In genomic region chr17:68057531-68057952, GRCh38 we compare ENCODE assay signal across 8 cellular contexts. TPM values are rescaled to one million over a fixed set of nuclear protein-coding genes. Genes with fewer than 3 reads are reported as not detected.
A peak's percentile ranks its signal among the peaks of the same experiment; 100 is the strongest.
DNase-seq lines count a peak whose midpoint lies in the region; ATAC-seq and TF ChIP-seq lines count a peak whose summit lies in the region.

No MANE protein-coding gene starts in this region.

- no peak overlapping the region for H3K9ac ChIP-seq in mesendoderm (ENCODE audit: low read length)

- H3K9me3 Mint-ChIP-seq in activated naive CD8-positive, alpha-beta T cell treated with anti-CD3 and anti-CD28 coated beads for 36 hours: no peaks in the 10 kb centered on the region

- POLR2A ChIA-PET in Panc1 (lab: Charles Lee): no interaction called here

- no peak overlapping the region for H3K4ac ChIP-seq in mesendoderm (ENCODE audit: low read depth, low read length)

- no CpG with 5 or more reads among the region's 4 CpGs for WGBS in mesendoderm (ENCODE audit: extremely low coverage, insufficient coverage, low lambda C conversion rate)

- H3K56ac ChIP-seq in mesendoderm (ENCODE audit: low read length): no peak overlapping the region

- H2BK120ac ChIP-seq in mesendoderm (ENCODE audit: low read depth, low read length): no peak overlapping the region

- H2BK5ac ChIP-seq in mesendoderm (ENCODE audit: low read length): no peak overlapping the region

- peak; percentile 71 for ATAC-seq in Panc1

- H4K8ac ChIP-seq in mesendoderm (ENCODE audit: low read depth, low read length): no peak overlapping the region

- H3K18ac ChIP-seq in mesendoderm (ENCODE audit: low read length): no peak overlapping the region

- H3K36me3 Mint-ChIP-seq in activated naive CD8-positive, alpha-beta T cell treated with anti-CD3 and anti-CD28 coated beads for 36 hours: no peaks in the 10 kb centered on the region

- no peaks in the 10 kb centered on the region for H3K27me3 ChIP-seq in Panc1 (ENCODE audit: control insufficient read depth, insufficient read depth, low read length)
- no peaks in the 10 kb centered on the region for H3K27me3 ChIP-seq in mesendoderm (ENCODE audit: insufficient read depth, low read length, poor library complexity)

- no peak overlapping the region for H4K5ac ChIP-seq in mesendoderm (ENCODE audit: low read length)

- H3K4me1 Mint-ChIP-seq in activated naive CD8-positive, alpha-beta T cell treated with anti-CD3 and anti-CD28 coated beads for 36 hours: peaks cover 30% of the 10 kb centered on the region

- no peak overlapping the region for H3K27ac ChIP-seq in Panc1 (ENCODE audit: low read length)
- no peak overlapping the region for H3K27ac ChIP-seq in mesendoderm (ENCODE audit: low read depth, low read length)

- H3K27ac Mint-ChIP-seq in activated naive CD8-positive, alpha-beta T cell treated with anti-CD3 and anti-CD28 coated beads for 36 hours: no peak overlapping the region

- intact Hi-C loops in Panc1 (cut with micrococcal nuclease; ENCODE audit: unreplicated experiment): loop anchor here (10.0 kb wide), 1 partner anchor 407 kb away; no protein-coding TSS in a partner anchor

- DNase-seq in NCI-H748 (lab: John Stamatoyannopoulos, UW; ENCODE audit: unreplicated experiment) (peak; percentile 27), NCI-H748 treated with DMSO at 0.1 percent for 48 hours (lab: John Stamatoyannopoulos, UW) (no peak), Panc1 (ENCODE audit: low read depth, low spot score) (no peak), mesendoderm (peak; percentile 42), NCI-H1105 (lab: John Stamatoyannopoulos, UW) (no peak), NCI-H1436 treated with DMSO at 0.1 percent for 48 hours (lab: John Stamatoyannopoulos, UW) (no peak)
- peak; percentile 31 for DNase-seq in activated naive CD8-positive, alpha-beta T cell treated with anti-CD3 and anti-CD28 coated beads for 36 hours
- DNase-seq in activated CD4-positive, CD25-positive, alpha-beta regulatory T cell (lab: John Stamatoyannopoulos, UW): no peak

- H3K4me3 ChIP-seq in Panc1 (ENCODE audit: low read depth in 2 of 2, low read length in 2 of 2): no peak overlapping the region
- H3K4me3 ChIP-seq in mesendoderm (ENCODE audit: low read length): no peak overlapping the region

- H3K79me2 ChIP-seq in mesendoderm (ENCODE audit: control insufficient read depth, insufficient read depth, low read length): no peaks in the 10 kb centered on the region

- no peaks in the 10 kb centered on the region for H3K36me3 ChIP-seq in Panc1 (ENCODE audit: control insufficient read depth, insufficient read depth, low read length)
- no peaks in the 10 kb centered on the region for H3K36me3 ChIP-seq in mesendoderm (ENCODE audit: control insufficient read depth, insufficient read depth, low read length)

- CTCF ChIA-PET in Panc1 (lab: Charles Lee): interaction anchor here (0.7 kb wide), 1 partner anchor 177 kb away, joined by 4 read pairs; no protein-coding TSS in a partner anchor

- H3K9me3 ChIP-seq in Panc1 (ENCODE audit: control insufficient read depth, insufficient read depth, low read depth, low read length): no peaks in the 10 kb centered on the region

- H3K4me3 Mint-ChIP-seq in activated naive CD8-positive, alpha-beta T cell treated with anti-CD3 and anti-CD28 coated beads for 36 hours: no peak overlapping the region

- H3K79me1 ChIP-seq in mesendoderm (ENCODE audit: low read length): no peaks in the 10 kb centered on the region

- H3K4me1 ChIP-seq in Panc1 (ENCODE audit: control insufficient read depth, insufficient read depth, low read length) (no peaks in the 10 kb centered on the region), mesendoderm (ENCODE audit: control insufficient read depth, low read depth, low read length) (no peaks in the 10 kb centered on the region)

- H2BK15ac ChIP-seq in mesendoderm (replicated peaks; ENCODE audit: low read depth): no peak overlapping the region

- H3K4me2 ChIP-seq in mesendoderm (ENCODE audit: low read length): no peak overlapping the region

- in situ Hi-C loops in Panc1 (cut with HindIII; ENCODE audit: low pct_unique_long_range_greater_than_20kb, low sequenced_read_pairs): no loop called here

- peak; percentile 72 for TF ChIP-seq CTCF in Panc1 (IDR thresholded peaks at IDR 0.05)

- H3K27me3 Mint-ChIP-seq in activated naive CD8-positive, alpha-beta T cell treated with anti-CD3 and anti-CD28 coated beads for 36 hours: peaks cover 13% of the 10 kb centered on the region

- H2AK5ac ChIP-seq in mesendoderm (ENCODE audit: low read length): no peak overlapping the region

- no peak overlapping the region for H3K23ac ChIP-seq in mesendoderm (ENCODE audit: low read length)

- BruUV-seq in Panc1 (replicated peaks; lab: Mats Ljungman, UMichigan): no TSS peak

RNA-seq across cellular contexts. Expression of gene KPNA2, which starts 22.0 kb away (rescaled TPM):
- total RNA-seq in Panc1 (2021; ENCODE audit: unreplicated experiment): 177 TPM
- 102 TPM for polyA plus RNA-seq in Panc1 (2012; ENCODE audit: insufficient read length)
- 100 to 1,000 TPM; 249 to 252 TPM for total RNA-seq in activated naive CD8-positive, alpha-beta T cell treated with anti-CD3 and anti-CD28 coated beads for 36 hours
- polyA plus RNA-seq in mesendoderm (2013, experiment 1 of 2): 327 TPM
- polyA plus RNA-seq in mesendoderm (2013, experiment 2 of 2): 325 TPM

Comparison
In these comparisons a context has a peak if more than half of its experiments do, and no peak if none do; other contexts are left out.
1. DNase-seq: peak in NCI-H748 (single experiment), activated naive CD8-positive, alpha-beta T cell treated with anti-CD3 and anti-CD28 coated beads for 36 hours (single experiment) and mesendoderm (single experiment); none in NCI-H748 treated with DMSO at 0.1 percent for 48 hours (single experiment), Panc1 (single experiment), NCI-H1105 (single experiment), NCI-H1436 treated with DMSO at 0.1 percent for 48 hours (single experiment) and activated CD4-positive, CD25-positive, alpha-beta regulatory T cell (0 of 4).